Comparison of ENCODE assay signal across 10 cellular contexts in the genomic region with DNA sequence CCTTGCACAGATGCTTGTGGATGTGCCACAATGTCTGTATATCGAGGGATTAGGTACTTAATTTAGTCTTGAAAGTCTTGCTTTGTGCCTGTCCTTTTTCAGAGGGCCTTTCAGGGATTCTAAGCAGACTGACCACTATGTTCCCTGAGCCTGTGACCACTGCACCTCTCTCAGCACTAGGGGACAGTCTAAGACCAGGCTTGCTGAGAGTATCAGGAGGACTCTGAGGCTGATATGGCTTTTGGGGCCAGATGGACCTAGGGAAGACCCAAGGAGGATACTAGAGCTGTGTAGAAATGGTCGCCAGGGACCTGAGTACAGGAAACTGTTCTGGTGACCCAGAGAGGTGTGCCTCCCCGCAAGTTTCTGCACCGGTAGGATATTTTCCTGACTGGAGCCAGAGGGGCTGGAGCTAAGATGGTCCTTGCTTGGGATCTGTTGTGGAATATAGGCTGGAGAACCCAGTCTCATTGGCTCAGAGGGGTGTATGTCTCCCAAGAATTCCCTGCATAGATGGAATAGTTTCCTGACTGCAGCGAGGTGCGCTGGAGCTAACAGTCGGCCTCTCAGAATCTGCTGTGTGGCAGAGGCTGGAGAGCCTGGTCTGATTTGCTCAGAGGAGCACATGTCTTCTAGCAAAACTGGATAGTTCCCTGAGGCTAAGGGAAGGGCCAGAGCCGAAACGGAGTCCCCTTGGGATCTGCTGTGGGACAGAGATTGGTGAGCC.
DNase-seq lines count a peak whose midpoint lies in the region; ATAC-seq and TF ChIP-seq lines count a peak whose summit lies in the region.
"Had no signal": no experiment of that assay in that cellular context is flagged by ENCODE, and none has a peak within 500 bp of the region (broad histone marks: within the 10 kb centered on the region; RNA-seq: fewer than 3 reads in every experiment).

No MANE protein-coding gene starts in this region.

- 100% methylated on average over 5 of the region's 9 CpGs; no CpG with 5 or more reads in 1 of the 2 experiments for WGBS in IMR-90 (ENCODE audit: extremely low coverage in 2 of 2, insufficient read length in 1 of 2), 2 experiments
- 85% methylated on average over 9 of the region's 9 CpGs for WGBS in mesenchymal stem cell

- H3K9me3 ChIP-seq in IMR-90 (ENCODE audit: control insufficient read depth, insufficient read depth, low read length) (no peaks in the 10 kb centered on the region), mesenchymal stem cell (ENCODE audit: control insufficient read depth, low read length) (peaks cover 4% of the 10 kb centered on the region)

- H3K18ac ChIP-seq in IMR-90 (ENCODE audit: low read depth, low read length): no peak overlapping the region
- no peak overlapping the region for H3K18ac ChIP-seq in mesenchymal stem cell (ENCODE audit: low read depth in 1 of 2, low read length in 2 of 2)

- H3K27ac ChIP-seq in IMR-90 (ENCODE audit: insufficient read depth, low read length) (no peak overlapping the region), mesenchymal stem cell (ENCODE audit: low read length, poor library complexity, severe bottlenecking) (no peak overlapping the region)

- H3K79me1 ChIP-seq in IMR-90 (ENCODE audit: low read depth in 1 of 2, low read length in 2 of 2) (no peaks in the 10 kb centered on the region), mesenchymal stem cell (replicated peaks; ENCODE audit: low read length, poor library complexity, severe bottlenecking) (no peaks in the 10 kb centered on the region)

- H3K14ac ChIP-seq in IMR-90 (replicated peaks; ENCODE audit: low read depth, low read length): no peak overlapping the region
- H3K14ac ChIP-seq in mesenchymal stem cell (ENCODE audit: low read length in 2 of 2): no peak overlapping the region

- DNase-seq in EH (ENCODE audit: low read depth) (peak; percentile 80), IMR-90 (peak; percentile 69), astrocyte of the spinal cord (ENCODE audit: low read depth, low spot score) (peak; percentile 61), mesenchymal stem cell (peak; percentile 64)
- DNase-seq in stimulated activated CD4-positive, alpha-beta T cell treated with anti-CD3 and anti-CD28 coated beads, Interleukin-2, amount 100 ng/mL, for 48 hours: no peak
- DNase-seq: activated naive CD4-positive, alpha-beta T cell treated with anti-CD3 and anti-CD28 coated beads for 36 hours; NCI-H2227 treated with DMSO at 0.1 percent for 48 hours had no signal

- H3K56ac ChIP-seq in IMR-90 (ENCODE audit: extremely low read depth, insufficient read depth, low read length): no peak overlapping the region

- H3K4ac ChIP-seq in IMR-90 (ENCODE audit: low read depth, low read length) (peak overlapping the region; percentile 26), mesenchymal stem cell (ENCODE audit: low read depth in 1 of 2, low read length in 2 of 2) (no peak overlapping the region)

- in situ Hi-C loops in IMR-90 (cut with MboI; ENCODE audit: low sequenced_read_pairs): loop anchor here (5.0 kb wide), 1 partner anchor 638 kb away; no protein-coding TSS in a partner anchor
- in situ Hi-C loops in astrocyte of the spinal cord (cut with HindIII; ENCODE audit: low sequenced_read_pairs): no loop called here

- H2BK120ac ChIP-seq in IMR-90 (ENCODE audit: low read depth, low read length) (peak overlapping the region; percentile 60), mesenchymal stem cell (ENCODE audit: low read depth, low read length) (no peak overlapping the region)

- H2BK12ac ChIP-seq in mesenchymal stem cell (ENCODE audit: low read length in 2 of 2): no peak overlapping the region

- H3K9ac ChIP-seq in IMR-90 (ENCODE audit: low read depth, low read length): no peak overlapping the region
- H3K9ac ChIP-seq in mesenchymal stem cell (ENCODE audit: low read length): no peak overlapping the region

- no TSS peak for BruUV-seq in IMR-90 (replicated peaks; lab: Mats Ljungman, UMichigan)

- ATAC-seq in IMR-90 (ENCODE audit: low read depth) (peak; percentile 95), HG02938 (IDR thresholded peaks at IDR 0.05; ENCODE audit: unreplicated experiment) (no peak), GM18873 (IDR thresholded peaks at IDR 0.05; ENCODE audit: low FRiP score, unreplicated experiment) (no peak), HG03442 (IDR thresholded peaks at IDR 0.05; ENCODE audit: unreplicated experiment) (no peak)

- no peaks in the 10 kb centered on the region for H4K20me1 ChIP-seq in IMR-90 (ENCODE audit: insufficient read depth, low read length)

- peak overlapping the region; percentile 13; the same call in 1 of the 2 replicates for H4K5ac ChIP-seq in IMR-90 (ENCODE audit: low read depth, low read length)

- peak; percentile 57; the same call in 1 of the 2 replicates for TF ChIP-seq POLR2A in IMR-90 (IDR thresholded peaks at IDR 0.05; ENCODE audit: low read depth, low read length)

- no peaks in the 10 kb centered on the region for H3K27me3 ChIP-seq in IMR-90 (ENCODE audit: control insufficient read depth, insufficient read depth, low read length)
- no peaks in the 10 kb centered on the region for H3K27me3 ChIP-seq in mesenchymal stem cell (ENCODE audit: control insufficient read depth in 1 of 2, insufficient read depth in 1 of 2, low read length in 2 of 2)

- H2BK15ac ChIP-seq in IMR-90 (ENCODE audit: low read depth, low read length) (peak overlapping the region; percentile 27; the same call in 2 of the 3 replicates), mesenchymal stem cell (ENCODE audit: low read depth, poor library complexity, severe bottlenecking) (no peak overlapping the region)

- H4K91ac ChIP-seq in IMR-90 (ENCODE audit: insufficient read depth, low read depth, low read length) (peak overlapping the region; percentile 34; the same call in 1 of the 2 replicates), mesenchymal stem cell (ENCODE audit: low read length) (no peak overlapping the region)

- TF ChIP-seq RAD21 in IMR-90 (IDR thresholded peaks at IDR 0.05; ENCODE audit: low read length): peak; percentile 99

- H3K4me3 ChIP-seq in IMR-90 (ENCODE audit: insufficient read depth, low read depth, low read length) (no peak overlapping the region), astrocyte of the spinal cord (ENCODE audit: low read depth, low read length) (no peak overlapping the region), mesenchymal stem cell (ENCODE audit: insufficient read depth in 1 of 2, low read depth in 1 of 2, low read length in 2 of 2) (no peak overlapping the region)

- H3K9me1 ChIP-seq in IMR-90 (ENCODE audit: insufficient read depth, low read length): no peaks in the 10 kb centered on the region

- H2BK20ac ChIP-seq in IMR-90 (ENCODE audit: low read depth, low read length): peak overlapping the region; percentile 66

- H4K8ac ChIP-seq in IMR-90 (ENCODE audit: low read depth in 2 of 2, low read length in 2 of 2) (no peak overlapping the region), mesenchymal stem cell (ENCODE audit: low read length) (no peak overlapping the region)

- CTCF ChIA-PET in IMR-90 (lab: Yijun Ruan, JAX): interaction anchor here (0.6 to 1.8 kb wide), 5 partner anchors 58 to 693 kb away, joined by 3 to 6 read pairs (median 4); no protein-coding TSS in a partner anchor

- H2AFZ ChIP-seq in IMR-90 (replicated peaks; ENCODE audit: low read length, poor library complexity) (no peak overlapping the region), mesenchymal stem cell (ENCODE audit: low read depth, low read length) (no peak overlapping the region)

- H2AK9ac ChIP-seq in IMR-90 (replicated peaks; ENCODE audit: low read depth, low read length, poor library complexity): no peak overlapping the region

- H2BK5ac ChIP-seq in IMR-90 (ENCODE audit: low read depth, low read length, poor library complexity, severe bottlenecking): no peak overlapping the region
- H2BK5ac ChIP-seq in mesenchymal stem cell (ENCODE audit: low read depth, low read length, poor library complexity, severe bottlenecking): no peak overlapping the region

- H2AK5ac ChIP-seq in IMR-90 (ENCODE audit: low read depth, low read length) (peak overlapping the region; percentile 13; the same call in 1 of the 2 replicates), mesenchymal stem cell (ENCODE audit: low read length, severe bottlenecking) (no peak overlapping the region)

- H3K4me2 ChIP-seq in IMR-90 (ENCODE audit: low read depth, low read length) (no peak overlapping the region), mesenchymal stem cell (ENCODE audit: low read length, poor library complexity, severe bottlenecking) (no peak overlapping the region)

- no peak overlapping the region for H3K23ac ChIP-seq in IMR-90 (ENCODE audit: low read depth, low read length)
- H3K23ac ChIP-seq in mesenchymal stem cell (ENCODE audit: low read length in 2 of 2): no peak overlapping the region

- dilution Hi-C loops in IMR-90 (cut with HindIII; ENCODE audit: low sequenced_read_pairs, unreplicated experiment): no loop called here

- POLR2A ChIA-PET in IMR-90 (lab: Charles Lee; ENCODE audit: unreplicated experiment): no interaction called here

- H3K4me1 ChIP-seq in IMR-90 (ENCODE audit: control insufficient read depth, insufficient read depth, low read length) (peaks cover 4% of the 10 kb centered on the region; the same call in 1 of the 2 replicates), mesenchymal stem cell (ENCODE audit: control insufficient read depth, insufficient read depth, low read depth, low read length) (no peaks in the 10 kb centered on the region)

- intact Hi-C loops in IMR-90 (cut with micrococcal nuclease): loop anchor here (1.0 to 5.0 kb wide), 7 partner anchors 59 to 694 kb away; partner anchors contain the start of gene COL8A1

- no peaks in the 10 kb centered on the region for H3K36me3 ChIP-seq in IMR-90 (ENCODE audit: control insufficient read depth, insufficient read depth, low read length)
- no peaks in the 10 kb centered on the region for H3K36me3 ChIP-seq in mesenchymal stem cell (ENCODE audit: control insufficient read depth in 1 of 2, insufficient read depth in 2 of 2, low read depth in 1 of 2, low read length in 2 of 2)

- TF ChIP-seq CTCF in IMR-90 (conservative IDR thresholded peaks at IDR 0.05; ENCODE audit: low read depth, low read length): peak; percentile 93
- peak; percentile 93 for TF ChIP-seq CTCF in astrocyte of the spinal cord (IDR thresholded peaks at IDR 0.05; ENCODE audit: low read depth, low read length)

TF ChIP-seq in IMR-90, 13 proteins besides CTCF, POLR2A, EP300 and RAD21:
- TF ChIP-seq SMC3 (IDR thresholded peaks at IDR 0.05; ENCODE audit: low read depth, low read length) (peak; percentile 96), FOS (IDR thresholded peaks at IDR 0.05; ENCODE audit: low read depth, low read length) (no peak), USF2 (IDR thresholded peaks at IDR 0.05; ENCODE audit: low read depth, low read length) (no peak)

Comparison
In these comparisons a context has a peak if more than half of its experiments do, and no peak if none do; other contexts are left out.
1. DNase-seq: peak in EH (single experiment), IMR-90 (single experiment), astrocyte of the spinal cord (single experiment) and mesenchymal stem cell (single experiment); none in stimulated activated CD4-positive, alpha-beta T cell treated with anti-CD3 and anti-CD28 coated beads, Interleukin-2, amount 100 ng/mL, for 48 hours (0 of 2).